ENCODE assay signal across 1 cellular context in genomic region chr5:180521101-180521500, GRCh38.
TF ChIP-seq lines count a peak whose summit lies in the region.

No MANE protein-coding gene starts in this region.

TF ChIP-seq in IMR-90, 13 proteins besides CTCF, POLR2A, EP300 and RAD21:
- TF ChIP-seq FOS (IDR thresholded peaks at IDR 0.05; ENCODE audit: low read depth, low read length) = no peak
- no peak for TF ChIP-seq MAZ (IDR thresholded peaks at IDR 0.05; ENCODE audit: borderline replicate concordance, low read depth, low read length)
- TF ChIP-seq RFX5 (IDR thresholded peaks at IDR 0.05; ENCODE audit: low read depth, low read length) = no peak
- TF ChIP-seq NFE2L2 (IDR thresholded peaks at IDR 0.05; ENCODE audit: low read depth, low read length) = no peak
- no peak for TF ChIP-seq CHD1 (IDR thresholded peaks at IDR 0.05; ENCODE audit: low read depth, low read length)
- no peak for TF ChIP-seq ELK1 (IDR thresholded peaks at IDR 0.05; ENCODE audit: borderline replicate concordance, low read depth, low read length)
- TF ChIP-seq SMC3 (IDR thresholded peaks at IDR 0.05; ENCODE audit: low read depth, low read length) = no peak
- TF ChIP-seq USF2 (IDR thresholded peaks at IDR 0.05; ENCODE audit: low read depth, low read length) = no peak
- no peak for TF ChIP-seq BHLHE40 (IDR thresholded peaks at IDR 0.05; ENCODE audit: low read depth, low read length)
- no peak for TF ChIP-seq CEBPB (IDR thresholded peaks at IDR 0.05; ENCODE audit: low read depth, low read length)
- no peak for TF ChIP-seq MXI1 (IDR thresholded peaks at IDR 0.05; ENCODE audit: borderline replicate concordance, low read depth, low read length)
- no peak for TF ChIP-seq RCOR1 (IDR thresholded peaks at IDR 0.05; ENCODE audit: insufficient replicate concordance, low read length)
- no peak for TF ChIP-seq MAFK (IDR thresholded peaks at IDR 0.05; ENCODE audit: low read depth, low read length)
